In genomic region chr1:184701821-184702220, GRCh38 we compare ENCODE assay signal across 19 cellular contexts.
"Had no signal": no experiment of that assay in that cellular context is flagged by ENCODE, and none has a peak within 500 bp of the region (broad histone marks: within the 10 kb centered on the region; RNA-seq: fewer than 3 reads in every experiment).

No MANE protein-coding gene starts in this region.

- H3K4me3 ChIP-seq: heart right ventricle, neural progenitor cell, ovary, thyroid gland had no signal

- H3K9ac ChIP-seq: neural progenitor cell had no signal

- H3K4me1 Mint-ChIP-seq: brain, neural progenitor cell had no signal

- H3K27me3 Mint-ChIP-seq: activated naive CD8-positive, alpha-beta T cell; brain; stimulated activated naive B cell treated with anti-CD40 and anti-IgM and Interleukin-4, amounts not matched to agents 10 μg/mL and 1 μg/mL and 100 μg/mL, for 72 hours had no signal

- H3K27ac ChIP-seq: ovary, thyroid gland had no signal

- ATAC-seq: activated CD8-positive, alpha-beta T cell treated with anti-CD3 and anti-CD28 coated beads, Interleukin-2, amount 10 ng/mL, durations not matched to agents 7 days and 5 days; activated T-cell treated with anti-CD3 and anti-CD28 coated beads, Interleukin-2, amount 50 U/mL, for 72 hours; left colon; stimulated activated naive B cell treated with anti-CD40 and anti-IgM and Interleukin-4, amounts not matched to agents 10 μg/mL and 1 μg/mL and 100 μg/mL, for 72 hours; WTC11 had no signal

- H2AFZ ChIP-seq: neural progenitor cell had no signal

- H3K4me2 ChIP-seq: neural progenitor cell had no signal

- H3K4me3 Mint-ChIP-seq: activated CD8-positive, alpha-beta T cell treated with anti-CD3 and anti-CD28 coated beads, Interleukin-2, amount 10 ng/mL, durations not matched to agents 7 days and 5 days; activated naive CD8-positive, alpha-beta T cell; activated T-cell treated with anti-CD3 and anti-CD28 coated beads, Interleukin-2, amount 50 U/mL, for 72 hours; brain; neural progenitor cell; stimulated activated naive B cell treated with anti-CD40 and anti-IgM and Interleukin-4, amounts not matched to agents 10 μg/mL and 1 μg/mL and 100 μg/mL, for 72 hours; WTC11 had no signal

- H3K36me3 ChIP-seq: ovary had no signal

- DNase-seq: activated CD4-positive, alpha-beta T cell treated with anti-CD3 and anti-CD28 coated beads for 48 hours; activated CD8-positive, alpha-beta memory T cell treated with anti-CD3 and anti-CD28 coated beads, Interleukin-2, amount 50 U/mL, for 48 hours; activated CD8-positive, alpha-beta T cell treated with anti-CD3 and anti-CD28 coated beads, Interleukin-2, amount 10 ng/mL, durations not matched to agents 7 days and 5 days; activated gamma-delta T cell; activated T-cell treated with anti-CD3 and anti-CD28 coated beads, Interleukin-2, amount 50 U/mL, for 72 hours; amygdala; effector CD8-positive, alpha-beta T cell; heart right ventricle; left colon; ovary; stimulated activated CD4-positive, alpha-beta T cell treated with anti-CD3 and anti-CD28 coated beads, Interleukin-15, amount 100 ng/mL, for 24 hours; stimulated activated CD4-positive, alpha-beta T cell treated with anti-CD3 and anti-CD28 coated beads, Interleukin-4, amount 100 ng/mL, for 1 hour; stimulated activated naive B cell treated with anti-CD40 and anti-IgM and Interleukin-4, amounts not matched to agents 10 μg/mL and 1 μg/mL and 100 μg/mL, for 72 hours; T-helper 2 cell; thyroid gland had no signal

- H3K4me1 ChIP-seq: thyroid gland had no signal

- H3K27me3 ChIP-seq: heart right ventricle, neural progenitor cell, thyroid gland had no signal

- H3K9me3 Mint-ChIP-seq: activated T-cell treated with anti-CD3 and anti-CD28 coated beads, Interleukin-2, amount 50 U/mL, for 72 hours; brain; neural progenitor cell; stimulated activated naive B cell treated with anti-CD40 and anti-IgM and Interleukin-4, amounts not matched to agents 10 μg/mL and 1 μg/mL and 100 μg/mL, for 72 hours; WTC11 had no signal

- H3K27ac Mint-ChIP-seq: activated CD8-positive, alpha-beta T cell treated with anti-CD3 and anti-CD28 coated beads, Interleukin-2, amount 10 ng/mL, durations not matched to agents 7 days and 5 days; activated naive CD8-positive, alpha-beta T cell; activated T-cell treated with anti-CD3 and anti-CD28 coated beads, Interleukin-2, amount 50 U/mL, for 72 hours; brain; neural progenitor cell; stimulated activated naive B cell treated with anti-CD40 and anti-IgM and Interleukin-4, amounts not matched to agents 10 μg/mL and 1 μg/mL and 100 μg/mL, for 72 hours; WTC11 had no signal

- H3K9me3 ChIP-seq: heart right ventricle, ovary, thyroid gland had no signal
